ENCODE assay signal across 27 cellular contexts in genomic region chr11:61714916-61715315, GRCh38.
"Had no signal": no experiment of that assay in that cellular context is flagged by ENCODE, and none has a peak within 500 bp of the region (broad histone marks: within the 10 kb centered on the region; RNA-seq: fewer than 3 reads in every experiment).

No MANE protein-coding gene starts in this region.

- DNase-seq: activated CD4-positive, alpha-beta T cell treated with anti-CD3 and anti-CD28 coated beads, Interleukin-2, amount 10 ng/mL, durations not matched to agents 24 days and 14 days; activated CD4-positive, alpha-beta T cell treated with anti-CD3 and anti-CD28 coated beads, Interleukin-2, amount 50 U/mL, for 4 hours; activated CD8-positive, alpha-beta T cell treated with anti-CD3 and anti-CD28 coated beads for 36 hours; activated effector memory CD4-positive, alpha-beta T cell treated with anti-CD3 and anti-CD28 coated beads, Interleukin-2, amount 50 U/mL, for 16 hours; activated naive CD4-positive, alpha-beta T cell; activated naive CD4-positive, alpha-beta T cell treated with anti-CD3 and anti-CD28 coated beads, Interleukin-2, amount 50 U/mL, for 16 hours; activated naive CD8-positive, alpha-beta T cell treated with anti-CD3 and anti-CD28 coated beads for 36 hours; activated T-cell treated with anti-CD3 and anti-CD28 coated beads, Interleukin-2, amount 50 U/mL, for 1 hour; activated T-cell treated with anti-CD3 and anti-CD28 coated beads, Interleukin-2, amount 50 U/mL, for 72 hours; amniotic stem cell; aorta; caudate nucleus; cerebellar nuclear complex; MM.1S; MV-4-11; NCI-H1092; NCI-H1436 treated with DMSO at 0.1 percent for 48 hours; NCI-H1694 treated with DMSO at 0.1 percent for 48 hours; NCI-H2029; NCI-H345; NCI-H524 treated with DMSO at 0.1 percent for 48 hours; SHP77; SJCRH30; T1000 had no signal

- H3K36me3 ChIP-seq: SJCRH30 had no signal

- H3K36me3 Mint-ChIP-seq: activated naive CD8-positive, alpha-beta T cell treated with anti-CD3 and anti-CD28 coated beads for 36 hours had no signal

- H3K27ac ChIP-seq: SJCRH30, SK-N-MC had no signal

- H3K4me3 Mint-ChIP-seq: activated CD4-positive, alpha-beta T cell treated with anti-CD3 and anti-CD28 coated beads, Interleukin-2, amount 10 ng/mL, durations not matched to agents 24 days and 14 days; activated CD8-positive, alpha-beta T cell treated with anti-CD3 and anti-CD28 coated beads for 36 hours; activated naive CD8-positive, alpha-beta T cell treated with anti-CD3 and anti-CD28 coated beads for 36 hours; activated T-cell treated with anti-CD3 and anti-CD28 coated beads, Interleukin-2, amount 50 U/mL, for 72 hours; activated T-helper 17 cell treated with anti-CD3 and anti-CD28 coated beads, Interleukin-2, amount 50 U/mL, for 72 hours had no signal

- H3K27ac Mint-ChIP-seq: activated CD4-positive, alpha-beta T cell treated with anti-CD3 and anti-CD28 coated beads, Interleukin-2, amount 10 ng/mL, durations not matched to agents 24 days and 14 days; activated CD8-positive, alpha-beta T cell treated with anti-CD3 and anti-CD28 coated beads for 36 hours; activated naive CD8-positive, alpha-beta T cell treated with anti-CD3 and anti-CD28 coated beads for 36 hours; activated T-cell treated with anti-CD3 and anti-CD28 coated beads, Interleukin-2, amount 50 U/mL, for 72 hours; activated T-helper 17 cell treated with anti-CD3 and anti-CD28 coated beads, Interleukin-2, amount 50 U/mL, for 72 hours had no signal

- H3K27me3 ChIP-seq: SJCRH30 had no signal

- H3K4me1 ChIP-seq: SJCRH30 had no signal

- H3K4me1 Mint-ChIP-seq: activated CD4-positive, alpha-beta T cell treated with anti-CD3 and anti-CD28 coated beads, Interleukin-2, amount 10 ng/mL, durations not matched to agents 24 days and 14 days; activated naive CD8-positive, alpha-beta T cell treated with anti-CD3 and anti-CD28 coated beads for 36 hours; activated T-helper 17 cell treated with anti-CD3 and anti-CD28 coated beads, Interleukin-2, amount 50 U/mL, for 72 hours had no signal

- H3K9me3 Mint-ChIP-seq: activated CD4-positive, alpha-beta T cell treated with anti-CD3 and anti-CD28 coated beads, Interleukin-2, amount 10 ng/mL, durations not matched to agents 24 days and 14 days; activated CD8-positive, alpha-beta T cell treated with anti-CD3 and anti-CD28 coated beads for 36 hours; activated naive CD8-positive, alpha-beta T cell treated with anti-CD3 and anti-CD28 coated beads for 36 hours; activated T-cell treated with anti-CD3 and anti-CD28 coated beads, Interleukin-2, amount 50 U/mL, for 72 hours; activated T-helper 17 cell treated with anti-CD3 and anti-CD28 coated beads, Interleukin-2, amount 50 U/mL, for 72 hours had no signal

- H3K4me3 ChIP-seq: SJCRH30, SK-N-MC had no signal

- H3K9me3 ChIP-seq: SJCRH30 had no signal

- ATAC-seq: activated CD8-positive, alpha-beta T cell treated with anti-CD3 and anti-CD28 coated beads for 36 hours; activated T-cell treated with anti-CD3 and anti-CD28 coated beads, Interleukin-2, amount 50 U/mL, for 72 hours; activated T-helper 17 cell treated with anti-CD3 and anti-CD28 coated beads, Interleukin-2, amount 50 U/mL, for 72 hours; Panc1 had no signal

- H3K27me3 Mint-ChIP-seq: activated CD8-positive, alpha-beta T cell treated with anti-CD3 and anti-CD28 coated beads for 36 hours; activated naive CD8-positive, alpha-beta T cell treated with anti-CD3 and anti-CD28 coated beads for 36 hours; activated T-helper 17 cell treated with anti-CD3 and anti-CD28 coated beads, Interleukin-2, amount 50 U/mL, for 72 hours had no signal
